27 cellular contexts compared by ENCODE assay signal in the genomic region with DNA sequence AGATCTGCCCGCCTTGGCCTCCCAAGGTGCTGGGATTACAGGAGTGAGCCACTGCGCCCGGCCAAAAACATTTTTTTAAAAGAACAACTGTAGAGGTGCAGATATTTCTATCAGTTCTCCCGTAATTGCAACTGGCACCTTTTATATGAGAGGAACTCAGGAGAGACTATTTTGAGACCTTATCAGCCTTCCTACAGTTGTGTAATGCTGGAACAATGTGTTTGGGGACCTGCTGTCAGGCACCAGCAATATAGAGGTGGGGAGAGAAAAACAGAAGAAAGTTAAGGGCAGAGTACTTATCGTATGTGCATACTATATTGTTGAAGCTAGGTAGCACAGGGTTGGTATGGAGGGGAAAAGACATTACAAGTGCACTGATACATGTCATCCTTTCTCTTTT.
"Had no signal": no experiment of that assay in that cellular context is flagged by ENCODE, and none has a peak within 500 bp of the region (broad histone marks: within the 10 kb centered on the region; RNA-seq: fewer than 3 reads in every experiment).

No MANE protein-coding gene starts in this region.

- H3K4me1 ChIP-seq: colonic mucosa, esophagus squamous epithelium, gastroesophageal sphincter had no signal

- H3K4me3 ChIP-seq: colonic mucosa, esophagus squamous epithelium, gastroesophageal sphincter had no signal

- H3K9me3 ChIP-seq: colonic mucosa, esophagus squamous epithelium, gastroesophageal sphincter had no signal

- ATAC-seq: activated CD4-positive, CD25-positive, alpha-beta regulatory T cell treated with anti-CD3 and anti-CD28 coated beads, Interleukin-2, amount 50 U/mL, for 24 hours; activated CD8-positive, alpha-beta T cell treated with anti-CD3 and anti-CD28 coated beads for 36 hours; activated T-cell treated with anti-CD3 and anti-CD28 coated beads, Interleukin-2, amount 50 U/mL, for 4 hours; activated T-helper 17 cell treated with anti-CD3 and anti-CD28 coated beads, Interleukin-2, amount 50 U/mL, for 72 hours; gastroesophageal sphincter; T-cell had no signal

- DNase-seq: activated B cell treated with CpG ODN at 0.5 μM for 24 hours; activated CD4-positive, alpha-beta T cell treated with anti-CD3 and anti-CD28 coated beads for 48 hours; activated CD4-positive, alpha-beta T cell treated with anti-CD3 and anti-CD28 coated beads, Interleukin-2, amount 50 U/mL, for 1 hour; activated CD4-positive, alpha-beta T cell treated with anti-CD3 and anti-CD28 coated beads, Interleukin-2, amount 50 U/mL, for 48 hours; activated CD8-positive, alpha-beta memory T cell treated with anti-CD3 and anti-CD28 coated beads for 24 hours; activated CD8-positive, alpha-beta T cell treated with anti-CD3 and anti-CD28 coated beads for 36 hours; activated effector memory CD4-positive, alpha-beta T cell treated with Interleukin-2 at 50 U/mL for 16 hours; activated gamma-delta T cell treated with Interleukin-2 at 50 U/mL for 16 hours; activated naive CD4-positive, alpha-beta T cell treated with anti-CD3 and anti-CD28 coated beads, Interleukin-2, amount 50 U/mL, for 16 hours; activated naive CD4-positive, alpha-beta T cell treated with Interleukin-2 at 50 U/mL for 16 hours; activated T-cell treated with anti-CD3 and anti-CD28 coated beads, Interleukin-2, amount 50 U/mL, for 4 hours; amniotic stem cell; anterior cingulate cortex; brain microvascular endothelial cell; central memory CD4-positive, alpha-beta T cell; cerebellar nuclear complex; colonic mucosa; effector CD8-positive, alpha-beta T cell; esophagus squamous epithelium; foreskin melanocyte; T-cell; T1000; WERI-Rb-1 had no signal

- H3K36me3 ChIP-seq: brain microvascular endothelial cell, colonic mucosa, esophagus squamous epithelium, gastroesophageal sphincter, WERI-Rb-1 had no signal

- H3K27ac ChIP-seq: brain microvascular endothelial cell, colonic mucosa, epithelial cell of prostate, esophagus squamous epithelium, gastroesophageal sphincter, WERI-Rb-1 had no signal

- H3K27me3 ChIP-seq: brain microvascular endothelial cell, colonic mucosa, esophagus squamous epithelium, gastroesophageal sphincter had no signal
